ENCODE assay signal across 16 cellular contexts in genomic region chr3:5774337-5774736, GRCh38.
DNase-seq lines count a peak whose midpoint lies in the region; ATAC-seq and TF ChIP-seq lines count a peak whose summit lies in the region.
"Had no signal": no experiment of that assay in that cellular context is flagged by ENCODE, and none has a peak within 500 bp of the region (broad histone marks: within the 10 kb centered on the region; RNA-seq: fewer than 3 reads in every experiment).

No MANE protein-coding gene starts in this region.

- H3K36me3 ChIP-seq in cardiac muscle cell (no peaks in the 10 kb centered on the region), right atrium auricular region (no peaks in the 10 kb centered on the region)
- H3K36me3 ChIP-seq: BLaER1 treated with 17β-estradiol and CSF1 and Interleukin-3, amounts not matched to agents 10 nM and 100 nM had no signal

- H3K27ac ChIP-seq in cardiac muscle cell (peak overlapping the region; percentile 52), right atrium auricular region (no peak overlapping the region)
- H3K27ac ChIP-seq: 22Rv1; A549; BLaER1 treated with 17β-estradiol and CSF1 and Interleukin-3, amounts not matched to agents 10 nM and 100 nM; C4-2B had no signal

- no peak for TF ChIP-seq POLR2A in erythroblast (IDR thresholded peaks at IDR 0.05; ENCODE audit: low read length)

- no peaks in the 10 kb centered on the region for H3K27me3 ChIP-seq in cardiac muscle cell
- no peaks in the 10 kb centered on the region for H3K27me3 ChIP-seq in right atrium auricular region
- H3K27me3 ChIP-seq: BLaER1 treated with 17β-estradiol and CSF1 and Interleukin-3, amounts not matched to agents 10 nM and 100 nM had no signal

- no peak for ATAC-seq in GM21360 (IDR thresholded peaks at IDR 0.05; ENCODE audit: unreplicated experiment)
- ATAC-seq in HG02623 (IDR thresholded peaks at IDR 0.05; ENCODE audit: unreplicated experiment), result no peak
- ATAC-seq: A549; CD8-positive, alpha-beta T cell had no signal

- H3K9me3 ChIP-seq in cardiac muscle cell (ENCODE audit: low read depth) (no peaks in the 10 kb centered on the region), right atrium auricular region (no peaks in the 10 kb centered on the region)
- H3K9me3 ChIP-seq: A549; BLaER1 treated with 17β-estradiol and CSF1 and Interleukin-3, amounts not matched to agents 10 nM and 100 nM; Caco-2 had no signal

- H3K4me3 ChIP-seq in cardiac muscle cell (no peak overlapping the region), right atrium auricular region (no peak overlapping the region)
- H3K4me3 ChIP-seq: A549; BLaER1 treated with 17β-estradiol and CSF1 and Interleukin-3, amounts not matched to agents 10 nM and 100 nM had no signal

- DNase-seq in cardiac muscle cell (ENCODE audit: low read depth in 1 of 2, low spot score in 1 of 2), result peak in 1 of 2 donors; percentile 4
- DNase-seq in right atrium auricular region (ENCODE audit: low spot score), result no peak
- peak; percentile 50 to 86 for DNase-seq in erythroblast (lab: John Stamatoyannopoulos, UW)
- DNase-seq: AML-193; Caco-2; Calu3; CD4-positive, alpha-beta T cell; CD8-positive, alpha-beta T cell; DMS79 treated with DMSO at 0.1 percent for 48 hours; GF-D8 had no signal

- no peak for TF ChIP-seq CTCF in cardiac muscle cell (IDR thresholded peaks at IDR 0.05; ENCODE audit: low read depth, low read length)
- TF ChIP-seq CTCF in right atrium auricular region (IDR thresholded peaks at IDR 0.05), result no peak

- H3K4me1 ChIP-seq in cardiac muscle cell (ENCODE audit: low read depth) (peaks cover 10% of the 10 kb centered on the region), right atrium auricular region (no peaks in the 10 kb centered on the region)
- H3K4me1 ChIP-seq: A549; BLaER1 treated with 17β-estradiol and CSF1 and Interleukin-3, amounts not matched to agents 10 nM and 100 nM; Caco-2 had no signal
